10 cellular contexts compared by ENCODE assay signal in genomic region chr2:230318190-230319121, GRCh38. TPM values are rescaled to one million over a fixed set of nuclear protein-coding genes. Genes with fewer than 3 reads are reported as not detected.
DNase-seq lines count a peak whose midpoint lies in the region; ATAC-seq lines count a peak whose summit lies in the region.
"Had no signal": no experiment of that assay in that cellular context is flagged by ENCODE, and none has a peak within 500 bp of the region (broad histone marks: within the 10 kb centered on the region; RNA-seq: fewer than 3 reads in every experiment).

No MANE protein-coding gene starts in this region.

- H3K4me1 Mint-ChIP-seq in CD4-positive, alpha-beta memory T cell, result peaks cover 56 to 93% (median 77%) of the 10 kb centered on the region in 4 donors
- H3K4me1 Mint-ChIP-seq in activated CD8-positive, alpha-beta T cell treated with anti-CD3 and anti-CD28 coated beads, Interleukin-2, amount 10 ng/mL, durations not matched to agents 7 days and 5 days (ENCODE audit: low read depth), result peaks cover 58% of the 10 kb centered on the region

- no peaks in the 10 kb centered on the region for H3K27me3 Mint-ChIP-seq in CD4-positive, alpha-beta memory T cell
- H3K27me3 Mint-ChIP-seq in activated CD8-positive, alpha-beta T cell treated with anti-CD3 and anti-CD28 coated beads, Interleukin-2, amount 10 ng/mL, durations not matched to agents 7 days and 5 days (ENCODE audit: low read depth), result no peaks in the 10 kb centered on the region

- intact Hi-C loops in CD4-positive, alpha-beta memory T cell (cut with micrococcal nuclease), result loop anchor here (1.0 to 5.0 kb wide), 5 partner anchors 9 to 284 kb away; partner anchors contain the start of genes SP140 and SP140L
- intact Hi-C loops in aorta (cut with DNase I), result no loop called here

- peak in 4 of 5 donors; percentile 11 to 26 (median 24) for DNase-seq in CD4-positive, alpha-beta memory T cell
- DNase-seq in activated CD8-positive, alpha-beta T cell treated with anti-CD3 and anti-CD28 coated beads, Interleukin-2, amount 10 ng/mL, durations not matched to agents 7 days and 5 days, result no peak
- DNase-seq in aorta (no peak), NCI-H2196 treated with DMSO at 0.1 percent for 48 hours (lab: John Stamatoyannopoulos, UW; ENCODE audit: unreplicated experiment) (no peak)
- DNase-seq in activated effector memory CD4-positive, alpha-beta T cell treated with Interleukin-2 at 50 U/mL for 16 hours, result no peak
- no peak for DNase-seq in stimulated activated CD4-positive, alpha-beta T cell treated with anti-CD3 and anti-CD28 coated beads, Interleukin-2, amount 100 ng/mL, for 24 hours
- DNase-seq: EL had no signal

- no peaks in the 10 kb centered on the region for H3K36me3 ChIP-seq in CD4-positive, alpha-beta memory T cell (ENCODE audit: insufficient read depth, low read length)
- H3K36me3 ChIP-seq in aorta (ENCODE audit: control insufficient read depth in 1 of 2, insufficient read depth in 2 of 2, low read length in 1 of 2), result no peaks in the 10 kb centered on the region
- H3K36me3 ChIP-seq: cardiac muscle cell had no signal

- H3K4me3 ChIP-seq in CD4-positive, alpha-beta memory T cell (ENCODE audit: low read length in 2 of 2), result peak overlapping the region in 1 of 2 donors; percentile 27
- no peak overlapping the region for H3K4me3 ChIP-seq in aorta (ENCODE audit: low read length in 2 of 2)
- H3K4me3 ChIP-seq: cardiac muscle cell had no signal

- CTCF ChIA-PET in CD4-positive, alpha-beta memory T cell (lab: Charles Lee; ENCODE audit: partially characterized antibody), result interaction anchor here (0.5 to 1.4 kb wide), 4 partner anchors 16 to 317 kb away, joined by 3 read pairs; partner anchors contain the start of gene SP110
- CTCF ChIA-PET in activated CD8-positive, alpha-beta T cell treated with anti-CD3 and anti-CD28 coated beads, Interleukin-2, amount 10 ng/mL, durations not matched to agents 7 days and 5 days (lab: Charles Lee), result interaction anchor here (0.8 to 1.8 kb wide), 6 partner anchors 10 to 310 kb away, joined by 3 to 6 read pairs (median 4); no protein-coding TSS in a partner anchor

- peak overlapping the region; percentile 57 to 87 (median 82) for H3K4me3 Mint-ChIP-seq in CD4-positive, alpha-beta memory T cell
- peak overlapping the region; percentile 60 for H3K4me3 Mint-ChIP-seq in activated CD8-positive, alpha-beta T cell treated with anti-CD3 and anti-CD28 coated beads, Interleukin-2, amount 10 ng/mL, durations not matched to agents 7 days and 5 days

- WGBS in aorta, 2 donors, result 72 to 76% methylated on average over 6 of the region's 6 CpGs

- ATAC-seq in GM19324 (IDR thresholded peaks at IDR 0.05; ENCODE audit: low FRiP score, unreplicated experiment) (peak; percentile 18), HG03159 (IDR thresholded peaks at IDR 0.05; ENCODE audit: unreplicated experiment) (peak; percentile 38), aorta (ENCODE audit: low FRiP score) (no peak)
- ATAC-seq in activated CD8-positive, alpha-beta T cell treated with anti-CD3 and anti-CD28 coated beads, Interleukin-2, amount 10 ng/mL, durations not matched to agents 7 days and 5 days, result peak; percentile 25

- peaks cover 73% of the 10 kb centered on the region for H3K4me1 ChIP-seq in CD4-positive, alpha-beta memory T cell (ENCODE audit: insufficient read depth, low read length)
- H3K4me1 ChIP-seq in aorta (ENCODE audit: control insufficient read depth in 1 of 2, insufficient read depth in 2 of 2, low read length in 2 of 2), result no peaks in the 10 kb centered on the region

- POLR2A ChIA-PET in CD4-positive, alpha-beta memory T cell (lab: Charles Lee; ENCODE audit: partially characterized antibody), result interaction anchor here (1.0 to 2.8 kb wide), 21 partner anchors 10 to 326 kb away, joined by 3 to 50 read pairs (median 6); partner anchors contain the start of genes SP100, SP110, SP140 and SP140L
- POLR2A ChIA-PET in activated CD8-positive, alpha-beta T cell treated with anti-CD3 and anti-CD28 coated beads, Interleukin-2, amount 10 ng/mL, durations not matched to agents 7 days and 5 days (lab: Charles Lee), result interaction anchor here (0.5 to 3.8 kb wide), 20 partner anchors 10 to 1166 kb away, joined by 3 to 45 read pairs (median 4); partner anchors contain the start of genes SP100, SP110, SP140 and SP140L

- peaks cover 22 to 26% of the 10 kb centered on the region in 2 donors for H3K36me3 Mint-ChIP-seq in CD4-positive, alpha-beta memory T cell
- H3K36me3 Mint-ChIP-seq in activated CD8-positive, alpha-beta T cell treated with anti-CD3 and anti-CD28 coated beads, Interleukin-2, amount 10 ng/mL, durations not matched to agents 7 days and 5 days (ENCODE audit: low read depth), result peaks cover 68% of the 10 kb centered on the region

- H3K27ac Mint-ChIP-seq in CD4-positive, alpha-beta memory T cell, result peak overlapping the region; percentile 74 to 95 (median 93)
- peak overlapping the region; percentile 91 for H3K27ac Mint-ChIP-seq in activated CD8-positive, alpha-beta T cell treated with anti-CD3 and anti-CD28 coated beads, Interleukin-2, amount 10 ng/mL, durations not matched to agents 7 days and 5 days

- H3K9me3 ChIP-seq in CD4-positive, alpha-beta memory T cell (ENCODE audit: control insufficient read depth in 1 of 2, low read length in 2 of 2), result no peaks in the 10 kb centered on the region
- peaks cover 6% of the 10 kb centered on the region for H3K9me3 ChIP-seq in aorta (ENCODE audit: control insufficient read depth, low read length)

- H3K27me3 ChIP-seq in CD4-positive, alpha-beta memory T cell (ENCODE audit: insufficient read depth, low read length), result no peaks in the 10 kb centered on the region
- H3K27me3 ChIP-seq in aorta (ENCODE audit: control insufficient read depth in 1 of 2, insufficient read depth in 2 of 2, low read length in 1 of 2), result no peaks in the 10 kb centered on the region
- H3K27me3 ChIP-seq: cardiac muscle cell had no signal

- H3K27ac ChIP-seq in CD4-positive, alpha-beta memory T cell (ENCODE audit: low read depth, low read length), result peak overlapping the region; percentile 53
- no peak overlapping the region for H3K27ac ChIP-seq in aorta (ENCODE audit: low read depth in 1 of 2, low read length in 2 of 2)
- H3K27ac ChIP-seq: cardiac muscle cell had no signal

- peaks cover 0 to 3% (median 0%) of the 10 kb centered on the region in 8 donors for H3K9me3 Mint-ChIP-seq in CD4-positive, alpha-beta memory T cell
- peaks cover 7% of the 10 kb centered on the region for H3K9me3 Mint-ChIP-seq in activated CD8-positive, alpha-beta T cell treated with anti-CD3 and anti-CD28 coated beads, Interleukin-2, amount 10 ng/mL, durations not matched to agents 7 days and 5 days (ENCODE audit: insufficient read depth)

RNA-seq across cellular contexts. Expression of gene SP140L, which starts 8.5 kb away (rescaled TPM):
- 100 to 1,000 TPM in 1 of 2 experiments, 10 to 100 TPM in 1; 98.6 to 102 TPM for total RNA-seq in CD4-positive, alpha-beta memory T cell
- 10 to 100 TPM; 24.1 to 37.2 TPM for polyA plus RNA-seq in CD4-positive, alpha-beta memory T cell
- total RNA-seq in activated CD8-positive, alpha-beta T cell treated with anti-CD3 and anti-CD28 coated beads, Interleukin-2, amount 10 ng/mL, durations not matched to agents 7 days and 5 days, result 10 to 100 TPM; 90.5 to 96.2 TPM
- total RNA-seq in aorta, result 10 to 100 TPM; 13.9 to 21.8 TPM
- 10 to 100 TPM in 1 of 2 donors, 1 to 10 TPM in 1; 6.0 to 12.8 TPM for polyA plus RNA-seq in aorta
- polyA plus RNA-seq: cardiac muscle cell had no signal

Comparison
In these comparisons a context has a peak if more than half of its experiments do, and no peak if none do; other contexts are left out.
1. DNase-seq: peak in CD4-positive, alpha-beta memory T cell (4 of 5); none in activated CD8-positive, alpha-beta T cell treated with anti-CD3 and anti-CD28 coated beads, Interleukin-2, amount 10 ng/mL, durations not matched to agents 7 days and 5 days (single experiment), aorta (0 of 2), activated effector memory CD4-positive, alpha-beta T cell treated with Interleukin-2 at 50 U/mL for 16 hours (single experiment), NCI-H2196 treated with DMSO at 0.1 percent for 48 hours (single experiment) and stimulated activated CD4-positive, alpha-beta T cell treated with anti-CD3 and anti-CD28 coated beads, Interleukin-2, amount 100 ng/mL, for 24 hours (0 of 2).
2. RNA of gene SP140L, which starts 8.5 kb away (total RNA-seq): 98.6 to 102 TPM in CD4-positive, alpha-beta memory T cell and 90.5 to 96.2 TPM in activated CD8-positive, alpha-beta T cell treated with anti-CD3 and anti-CD28 coated beads, Interleukin-2, amount 10 ng/mL, durations not matched to agents 7 days and 5 days; 13.9 to 21.8 TPM in aorta; every median in the first group is over 4 times any median in the second.